In genomic region chr16:78871241-78871640, GRCh38 we compare ENCODE assay signal across 26 cellular contexts.
"Had no signal": no experiment of that assay in that cellular context is flagged by ENCODE, and none has a peak within 500 bp of the region (broad histone marks: within the 10 kb centered on the region; RNA-seq: fewer than 3 reads in every experiment).

No MANE protein-coding gene starts in this region.

- DNase-seq: dorsolateral prefrontal cortex; effector CD4-positive, alpha-beta T cell; foreskin fibroblast; gastrocnemius medialis; heart left ventricle; hippocampal formation; islet precursor cell; kidney glomerular epithelial cell; left colon; left ventricle myocardium inferior; lower lobe of right lung; naive thymus-derived CD8-positive, alpha-beta T cell; nephron progenitor cell; nucleus accumbens; psoas muscle; right cardiac atrium; sigmoid colon; spleen; stimulated activated CD4-positive, alpha-beta T cell treated with anti-CD3 and anti-CD28 coated beads, Interleukin-4, amount 100 ng/mL, for 4 hours; stimulated activated naive B cell treated with anti-CD40 and anti-IgM and Interleukin-4, amounts not matched to agents 10 μg/mL and 1 μg/mL and 100 μg/mL, for 72 hours; upper lobe of left lung had no signal

- H3K4me1 Mint-ChIP-seq: stimulated activated naive B cell treated with anti-CD40 and anti-IgM and Interleukin-4, amounts not matched to agents 10 μg/mL and 1 μg/mL and 100 μg/mL, for 72 hours had no signal

- H3K27ac ChIP-seq: dorsolateral prefrontal cortex, gastrocnemius medialis, heart left ventricle, left ventricle myocardium inferior, lower lobe of right lung, psoas muscle, sigmoid colon, spleen, thoracic aorta, tibial nerve, upper lobe of left lung had no signal

- H3K36me3 Mint-ChIP-seq: stimulated activated naive B cell treated with anti-CD40 and anti-IgM and Interleukin-4, amounts not matched to agents 10 μg/mL and 1 μg/mL and 100 μg/mL, for 72 hours had no signal

- H3K27me3 Mint-ChIP-seq: naive thymus-derived CD8-positive, alpha-beta T cell; stimulated activated naive B cell treated with anti-CD40 and anti-IgM and Interleukin-4, amounts not matched to agents 10 μg/mL and 1 μg/mL and 100 μg/mL, for 72 hours; stimulated activated naive CD8-positive, alpha-beta T cell treated with anti-CD3 and anti-CD28 coated beads, Interleukin-15, Interleukin-2, amounts not matched to agents 100 ng/mL and 50 ng/mL, for 24 hours had no signal

- H3K36me3 ChIP-seq: gastrocnemius medialis, heart left ventricle, left ventricle myocardium inferior, lower lobe of right lung, sigmoid colon, spleen, thoracic aorta, tibial nerve, upper lobe of left lung had no signal

- H3K9me3 Mint-ChIP-seq: nephron progenitor cell; stimulated activated naive CD8-positive, alpha-beta T cell treated with anti-CD3 and anti-CD28 coated beads, Interleukin-15, Interleukin-2, amounts not matched to agents 100 ng/mL and 50 ng/mL, for 24 hours had no signal

- H3K9me3 ChIP-seq: gastrocnemius medialis, heart left ventricle, left ventricle myocardium inferior, lower lobe of right lung, psoas muscle, sigmoid colon, spleen, thoracic aorta, tibial nerve, upper lobe of left lung had no signal

- H3K4me3 ChIP-seq: dorsolateral prefrontal cortex, gastrocnemius medialis, heart left ventricle, left ventricle myocardium inferior, lower lobe of right lung, psoas muscle, sigmoid colon, spleen, thoracic aorta, tibial nerve, upper lobe of left lung had no signal

- H3K27me3 ChIP-seq: dorsolateral prefrontal cortex, gastrocnemius medialis, heart left ventricle, sigmoid colon, spleen, tibial nerve, upper lobe of left lung had no signal

- ATAC-seq: gastrocnemius medialis; heart left ventricle; left colon; lower lobe of right lung; naive thymus-derived CD8-positive, alpha-beta T cell; psoas muscle; right cardiac atrium; stimulated activated naive B cell treated with anti-CD40 and anti-IgM and Interleukin-4, amounts not matched to agents 10 μg/mL and 1 μg/mL and 100 μg/mL, for 72 hours had no signal

- H3K4me3 Mint-ChIP-seq: naive thymus-derived CD8-positive, alpha-beta T cell; nephron progenitor cell; stimulated activated naive B cell treated with anti-CD40 and anti-IgM and Interleukin-4, amounts not matched to agents 10 μg/mL and 1 μg/mL and 100 μg/mL, for 72 hours; stimulated activated naive CD8-positive, alpha-beta T cell treated with anti-CD3 and anti-CD28 coated beads, Interleukin-15, Interleukin-2, amounts not matched to agents 100 ng/mL and 50 ng/mL, for 24 hours had no signal

- H3K27ac Mint-ChIP-seq: nephron progenitor cell; stimulated activated naive B cell treated with anti-CD40 and anti-IgM and Interleukin-4, amounts not matched to agents 10 μg/mL and 1 μg/mL and 100 μg/mL, for 72 hours; stimulated activated naive CD8-positive, alpha-beta T cell treated with anti-CD3 and anti-CD28 coated beads, Interleukin-15, Interleukin-2, amounts not matched to agents 100 ng/mL and 50 ng/mL, for 24 hours had no signal

- FAIRE-seq: colon, urothelium cell line had no signal

- H3K4me1 ChIP-seq: lower lobe of right lung, spleen, upper lobe of left lung had no signal
